Comparison of ENCODE assay signal across 8 cellular contexts in the genomic region with DNA sequence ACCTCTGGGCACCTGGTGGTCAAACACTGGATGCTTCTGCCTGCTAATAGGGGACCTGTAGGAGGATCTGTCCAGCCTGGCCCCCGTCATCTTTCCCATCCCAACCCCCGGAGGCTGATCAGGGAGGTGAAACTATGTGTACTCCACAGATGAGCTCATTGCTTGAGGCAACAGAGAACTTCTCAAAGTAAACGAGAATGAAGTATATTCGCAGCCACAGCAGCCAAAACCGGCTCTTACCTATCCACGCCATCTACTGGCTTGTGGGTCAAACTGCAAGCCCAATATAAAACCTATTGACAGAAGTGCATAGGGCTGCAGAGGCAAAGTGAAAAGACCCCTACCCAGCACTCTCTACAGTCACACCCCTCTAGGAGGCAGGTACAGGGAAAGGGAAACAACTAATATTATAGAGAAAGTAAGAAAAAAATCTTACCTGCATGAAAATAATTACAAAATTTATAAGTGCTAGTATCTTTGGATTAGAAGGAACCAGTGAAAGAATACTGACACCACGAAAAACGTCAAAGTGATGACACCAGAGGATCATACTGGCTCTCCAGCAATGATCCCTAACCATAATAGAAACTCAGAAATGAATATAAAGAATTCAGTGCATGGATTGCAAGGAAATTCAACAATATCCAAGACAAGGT.
DNase-seq lines count a peak whose midpoint lies in the region; ATAC-seq and TF ChIP-seq lines count a peak whose summit lies in the region.

No MANE protein-coding gene starts in this region.

- no peaks in the 10 kb centered on the region for H3K36me3 ChIP-seq in GM06990 (ENCODE audit: control insufficient read depth, insufficient read depth, low read length)
- H3K36me3 ChIP-seq in liver (ENCODE audit: control insufficient read depth in 4 of 4, insufficient read depth in 3 of 4, low read depth in 1 of 4, low read length in 3 of 4): no peaks in the 10 kb centered on the region

- 19% methylated on average over 8 of the region's 8 CpGs for WGBS in liver

- DNase-seq in GM06990 (ENCODE audit: extremely low read depth, insufficient read length) (peak; percentile 18), NCI-H526 (lab: John Stamatoyannopoulos, UW) (peak; percentile 47 to 85), astrocyte of the spinal cord (ENCODE audit: low read depth, low spot score) (peak; percentile 53), superior temporal gyrus (ENCODE audit: extremely low spot score) (no peak), activated gamma-delta T cell (lab: John Stamatoyannopoulos, UW) (no peak)

- in situ Hi-C loops in astrocyte of the spinal cord (cut with HindIII; ENCODE audit: low sequenced_read_pairs): no loop called here

- H3K4me3 ChIP-seq in GM06990 (replicated peaks; ENCODE audit: low read depth, low read length) (no peak overlapping the region), astrocyte of the spinal cord (ENCODE audit: low read depth, low read length) (no peak overlapping the region), liver (ENCODE audit: low read depth in 1 of 3, low read length in 3 of 3) (no peak overlapping the region)

- ATAC-seq in GM21381 (IDR thresholded peaks at IDR 0.05; ENCODE audit: unreplicated experiment) (peak; percentile 90), HG03457 (IDR thresholded peaks at IDR 0.05; ENCODE audit: unreplicated experiment) (peak; percentile 94)

- TF ChIP-seq CTCF in GM06990 (IDR thresholded peaks at IDR 0.05; ENCODE audit: insufficient read depth, low read length, poor library complexity, severe bottlenecking) (peak; percentile 86), astrocyte of the spinal cord (IDR thresholded peaks at IDR 0.05; ENCODE audit: low read depth, low read length) (peak; percentile 83), liver (IDR thresholded peaks at IDR 0.05; ENCODE audit: low read depth, low read length, missing input control) (peak; percentile 71)

- TF ChIP-seq RAD21 in liver (IDR thresholded peaks at IDR 0.05): peak; percentile 69 to 78

- H3K9ac ChIP-seq in liver (ENCODE audit: low read depth in 1 of 2, low read length in 2 of 2): no peak overlapping the region

- peaks cover 0 to 3% (median 0%) of the 10 kb centered on the region in 4 donors for H3K4me1 ChIP-seq in liver (ENCODE audit: control insufficient read depth in 4 of 4, insufficient read depth in 4 of 4, low read length in 3 of 4)

- no peaks in the 10 kb centered on the region for H3K9me3 ChIP-seq in liver (ENCODE audit: control insufficient read depth in 4 of 4, low read length in 3 of 4)

- H3K27ac ChIP-seq in liver (ENCODE audit: low read depth in 1 of 2, low read length in 2 of 2): no peak overlapping the region

- H3K27me3 ChIP-seq in GM06990 (replicated peaks; ENCODE audit: control insufficient read depth, insufficient read depth, low read length) (no peaks in the 10 kb centered on the region), liver (ENCODE audit: control insufficient read depth in 4 of 4, insufficient read depth in 4 of 4, low read length in 3 of 4) (no peaks in the 10 kb centered on the region)

TF ChIP-seq in liver, 16 proteins besides CTCF, POLR2A, EP300 and RAD21:
- TF ChIP-seq HNF4G (IDR thresholded peaks at IDR 0.05) (no peak), TAF1 (conservative IDR thresholded peaks at IDR 0.05) (no peak), MAX (IDR thresholded peaks at IDR 0.05) (no peak), HNF4A (conservative IDR thresholded peaks at IDR 0.05) (no peak)

Comparison
In these comparisons a context has a peak if more than half of its experiments do, and no peak if none do; other contexts are left out.
1. DNase-seq: peak in GM06990 (single experiment), NCI-H526 (2 of 2) and astrocyte of the spinal cord (single experiment); none in superior temporal gyrus (single experiment) and activated gamma-delta T cell (single experiment).
2. Peak in every context shown above with its lines, with median percentiles within 50 percentile points of each other: CTCF ChIP-seq.